ENCODE assay signal across 8 cellular contexts in genomic region chr9:127828262-127829031, GRCh38. TPM values are rescaled to one million over a fixed set of nuclear protein-coding genes. Genes with fewer than 3 reads are reported as not detected.
DNase-seq lines count a peak whose midpoint lies in the region; TF ChIP-seq lines count a peak whose summit lies in the region.

No MANE protein-coding gene starts in this region.

- no peak overlapping the region for H3K27ac Mint-ChIP-seq in activated CD4-positive, alpha-beta memory T cell treated with anti-CD3 and anti-CD28 coated beads for 36 hours

- WGBS in liver = 12% methylated on average over 34 of the region's 34 CpGs

- H3K36me3 ChIP-seq in liver (ENCODE audit: control insufficient read depth in 4 of 4, insufficient read depth in 3 of 4, low read depth in 1 of 4, low read length in 3 of 4) = peaks cover 0 to 4% (median under 1%) of the 10 kb centered on the region in 4 donors

- TF ChIP-seq CTCF in dorsolateral prefrontal cortex (IDR thresholded peaks at IDR 0.05 in 54 of 56, conservative IDR thresholded peaks at IDR 0.05 in 2 of 56; ENCODE audit: low read depth in 1 of 56, partially characterized antibody in 56 of 56) = peak in 5 of 56 donors; percentile 6 to 20 (median 14)
- TF ChIP-seq CTCF in liver (IDR thresholded peaks at IDR 0.05; ENCODE audit: low read depth, low read length, missing input control) = no peak

- no peaks in the 10 kb centered on the region for H3K9me3 Mint-ChIP-seq in activated CD4-positive, alpha-beta memory T cell treated with anti-CD3 and anti-CD28 coated beads for 36 hours

- H3K27ac ChIP-seq in dorsolateral prefrontal cortex (peak overlapping the region in 38 of 59 donors; percentile 2 to 75 (median 50)), liver (ENCODE audit: low read depth in 1 of 2, low read length in 2 of 2) (peak overlapping the region; percentile 61 to 70), substantia nigra (ENCODE audit: low read depth, low read length, poor library complexity, severe bottlenecking) (peak overlapping the region; percentile 53)

- DNase-seq in NCI-H1436 (lab: John Stamatoyannopoulos, UW) (peak; percentile 45), NCI-H1436 treated with DMSO at 0.1 percent for 48 hours (lab: John Stamatoyannopoulos, UW) (no peak), dorsolateral prefrontal cortex (peak in 5 of 10 donors; percentile 42 to 64 (median 57)), substantia nigra (lab: John Stamatoyannopoulos, UW) (peak in 26 of 49 donors; percentile 8 to 74 (median 24)), germinal center (ENCODE audit: low spot score) (no peak), A172 (ENCODE audit: low spot score) (no peak)
- no peak for DNase-seq in activated CD4-positive, alpha-beta memory T cell treated with anti-CD3 and anti-CD28 coated beads for 36 hours

- H3K4me3 ChIP-seq in dorsolateral prefrontal cortex (peak overlapping the region in 56 of 59 donors; percentile 0 to 61 (median 42)), liver (ENCODE audit: low read depth in 1 of 3, low read length in 3 of 3) (peak overlapping the region in 1 of 3 donors; percentile 14)

- H3K4me3 Mint-ChIP-seq in activated CD4-positive, alpha-beta memory T cell treated with anti-CD3 and anti-CD28 coated beads for 36 hours = no peak overlapping the region

- POLR2A ChIA-PET in activated CD4-positive, alpha-beta memory T cell treated with anti-CD3 and anti-CD28 coated beads for 36 hours (lab: Charles Lee) = interaction anchor here (0.6 kb wide), 1 partner anchor 32 kb away, joined by 3 read pairs; no protein-coding TSS in a partner anchor

- intact Hi-C loops in dorsolateral prefrontal cortex (cut with DNase I) = loop anchor here in 1 of 2 donors (1.0 kb wide), 1 partner anchor 14 kb away; no protein-coding TSS in a partner anchor
- intact Hi-C loops in activated CD4-positive, alpha-beta memory T cell treated with anti-CD3 and anti-CD28 coated beads for 36 hours (cut with micrococcal nuclease) = no loop called here

- TF ChIP-seq RAD21 in liver (IDR thresholded peaks at IDR 0.05) = peak in 1 of 2 donors; percentile 56

- peaks cover 0 to 4% (median 0%) of the 10 kb centered on the region in 45 donors for H3K27me3 ChIP-seq in dorsolateral prefrontal cortex
- H3K27me3 ChIP-seq in liver (ENCODE audit: control insufficient read depth in 4 of 4, insufficient read depth in 4 of 4, low read length in 3 of 4) = no peaks in the 10 kb centered on the region

- H3K36me3 Mint-ChIP-seq in activated CD4-positive, alpha-beta memory T cell treated with anti-CD3 and anti-CD28 coated beads for 36 hours = peaks cover 1% of the 10 kb centered on the region

- CTCF ChIA-PET in activated CD4-positive, alpha-beta memory T cell treated with anti-CD3 and anti-CD28 coated beads for 36 hours (lab: Charles Lee) = interaction anchor here (0.7 kb wide), 2 partner anchors 24 to 71 kb away, joined by 3 read pairs; no protein-coding TSS in a partner anchor

- H3K27me3 Mint-ChIP-seq in activated CD4-positive, alpha-beta memory T cell treated with anti-CD3 and anti-CD28 coated beads for 36 hours = no peaks in the 10 kb centered on the region

- peaks cover 8% of the 10 kb centered on the region for H3K4me1 Mint-ChIP-seq in activated CD4-positive, alpha-beta memory T cell treated with anti-CD3 and anti-CD28 coated beads for 36 hours (ENCODE audit: low read depth)

- H3K9ac ChIP-seq in liver (ENCODE audit: low read depth in 1 of 2, low read length in 2 of 2) = no peak overlapping the region

- H3K4me1 ChIP-seq in liver (ENCODE audit: control insufficient read depth in 4 of 4, insufficient read depth in 4 of 4, low read length in 3 of 4) = peaks cover 8 to 21% (median 14%) of the 10 kb centered on the region in 4 donors

- no peaks in the 10 kb centered on the region for H3K9me3 ChIP-seq in liver (ENCODE audit: control insufficient read depth in 4 of 4, low read length in 3 of 4)

TF ChIP-seq in liver, 16 proteins besides CTCF, POLR2A, EP300 and RAD21:
- TF ChIP-seq HNF4A (conservative IDR thresholded peaks at IDR 0.05) (peak in 1 of 2 donors; percentile 2), NR2F2 (IDR thresholded peaks at IDR 0.05) (peak; percentile 91), YY1 (IDR thresholded peaks at IDR 0.05) (no peak), ATF3 (IDR thresholded peaks at IDR 0.05) (no peak), SP1 (IDR thresholded peaks at IDR 0.05) (peak; percentile 48), REST (IDR thresholded peaks at IDR 0.05) (peak; percentile 34), FOXA1 (IDR thresholded peaks at IDR 0.05) (peak; percentile 17), RXRA (IDR thresholded peaks at IDR 0.05) (peak in 1 of 2 donors; percentile 18)
TF ChIP-seq in liver: peak in this region for 6.

RNA-seq across cellular contexts. Expression of gene FPGS, which starts 25.8 kb away (rescaled TPM):
- total RNA-seq in dorsolateral prefrontal cortex = 10 to 100 TPM; 19.5 to 55.8 (median 36.6) TPM
- 10 to 100 TPM; 20.4 to 48.1 TPM for total RNA-seq in liver
- 10 to 100 TPM; 37.3 to 61.1 TPM for polyA plus RNA-seq in liver
- total RNA-seq in activated CD4-positive, alpha-beta memory T cell treated with anti-CD3 and anti-CD28 coated beads for 36 hours = 10 to 100 TPM; 80.0 to 83.9 TPM
- 146 and 147 TPM in 2 replicates for total RNA-seq in A172 (2014; rRNA removed; shearing (Covaris generic))

RNA-seq across cellular contexts. Expression of gene ENG, which starts 26.0 kb away (rescaled TPM):
- 10 to 100 TPM; 10.3 to 92.1 (median 25.6) TPM for total RNA-seq in dorsolateral prefrontal cortex
- total RNA-seq in liver = 10 to 100 TPM; 12.8 to 23.5 TPM
- polyA plus RNA-seq in liver = 10 to 100 TPM; 25.0 to 91.3 TPM
- total RNA-seq in activated CD4-positive, alpha-beta memory T cell treated with anti-CD3 and anti-CD28 coated beads for 36 hours = 10 to 100 TPM; 12.0 to 12.2 TPM
- 35.4 and 49.5 TPM in 2 replicates for total RNA-seq in A172 (2014; rRNA removed; shearing (Covaris generic))

RNA-seq across cellular contexts. Expression of gene CDK9, which starts 42.6 kb away (rescaled TPM):
- total RNA-seq in dorsolateral prefrontal cortex = 100 to 1,000 TPM in 89 of 120 experiments, 10 to 100 TPM in 31; 78.5 to 153 (median 110) TPM
- total RNA-seq in liver = 10 to 100 TPM; 31.8 to 41.2 TPM
- 10 to 100 TPM; 32.4 to 41.4 TPM for polyA plus RNA-seq in liver
- 10 to 100 TPM; 99.4 to 99.6 TPM for total RNA-seq in activated CD4-positive, alpha-beta memory T cell treated with anti-CD3 and anti-CD28 coated beads for 36 hours
- 36.9 and 61.3 TPM in 2 replicates for total RNA-seq in A172 (2014; rRNA removed; shearing (Covaris generic))

RNA-seq across cellular contexts. Expression of gene AK1, which starts 49.0 kb away (rescaled TPM):
- total RNA-seq in dorsolateral prefrontal cortex (100 to 1,000 TPM in 108 of 120 experiments, 10 to 100 TPM in 12; 58.9 to 165 (median 129) TPM), liver (10 to 100 TPM; 10.6 to 18.7 TPM)
- polyA plus RNA-seq in liver = 10 to 100 TPM; 40.4 to 78.3 TPM
- 10 to 100 TPM; 27.7 to 28.5 TPM for total RNA-seq in activated CD4-positive, alpha-beta memory T cell treated with anti-CD3 and anti-CD28 coated beads for 36 hours
- 151 and 173 TPM in 2 replicates for total RNA-seq in A172 (2014; rRNA removed; shearing (Covaris generic))

RNA-seq across cellular contexts. Expression of gene SH2D3C, which starts 50.0 kb away (rescaled TPM):
- 10 to 100 TPM in 118 of 120 experiments, 1 to 10 TPM in 2; 9.3 to 27.9 (median 17.3) TPM for total RNA-seq in dorsolateral prefrontal cortex
- total RNA-seq in liver = 1 to 10 TPM; 4.8 to 5.1 TPM
- polyA plus RNA-seq in liver = 1 to 10 TPM; 2.2 to 3.1 TPM
- total RNA-seq in activated CD4-positive, alpha-beta memory T cell treated with anti-CD3 and anti-CD28 coated beads for 36 hours = 10 to 100 TPM; 34.5 to 35.3 TPM
- total RNA-seq in A172 (2014; rRNA removed; shearing (Covaris generic)) = 1.7 and 2.1 TPM in 2 replicates

Comparison
In these comparisons a context has a peak if more than half of its experiments do, and no peak if none do; other contexts are left out.
1. DNase-seq: peak in NCI-H1436 (single experiment) and substantia nigra (26 of 49); none in NCI-H1436 treated with DMSO at 0.1 percent for 48 hours (single experiment), activated CD4-positive, alpha-beta memory T cell treated with anti-CD3 and anti-CD28 coated beads for 36 hours (single experiment), germinal center (single experiment) and A172 (single experiment).
2. Peak in every context shown above with its lines, with median percentiles within 50 percentile points of each other: H3K27ac ChIP-seq.